In genomic region chr7:84701524-84702306, GRCh38 we compare ENCODE assay signal across 11 cellular contexts.
A peak's percentile ranks its signal among the peaks of the same experiment; 100 is the strongest.
DNase-seq lines count a peak whose midpoint lies in the region; ATAC-seq and TF ChIP-seq lines count a peak whose summit lies in the region.
"Had no signal": no experiment of that assay in that cellular context is flagged by ENCODE, and none has a peak within 500 bp of the region (broad histone marks: within the 10 kb centered on the region; RNA-seq: fewer than 3 reads in every experiment).

No MANE protein-coding gene starts in this region.

- H3K4me1 Mint-ChIP-seq in naive thymus-derived CD8-positive, alpha-beta T cell = no peaks in the 10 kb centered on the region
- H3K4me1 Mint-ChIP-seq: activated T-helper 17 cell treated with anti-CD3 and anti-CD28 coated beads, Interleukin-2, amount 50 U/mL, for 72 hours had no signal

- no peaks in the 10 kb centered on the region for H3K36me3 Mint-ChIP-seq in naive thymus-derived CD8-positive, alpha-beta T cell

- peak overlapping the region; percentile 10 for H3K4me3 ChIP-seq in AG04449 (ENCODE audit: low read depth, low read length)

- no peak for TF ChIP-seq CTCF in AG04449 (IDR thresholded peaks at IDR 0.05; ENCODE audit: insufficient read depth, low read length, missing control alignments)

- no peaks in the 10 kb centered on the region for H3K9me3 Mint-ChIP-seq in naive thymus-derived CD8-positive, alpha-beta T cell

- DNase-seq in AG04449 (ENCODE audit: low read depth, low spot score) (peak; percentile 84), HPDE6-E6E7 (ENCODE audit: extremely low spot score) (peak; percentile 49), amniotic stem cell (lab: John Stamatoyannopoulos, UW) (peak; percentile 63), iPS-NIHi11 (ENCODE audit: low spot score) (peak; percentile 27), NCI-H526 (lab: John Stamatoyannopoulos, UW) (no peak), HuH-7.5 (ENCODE audit: low spot score) (no peak), DMS79 treated with DMSO at 0.1 percent for 48 hours (lab: John Stamatoyannopoulos, UW) (no peak)
- no peak for DNase-seq in naive thymus-derived CD8-positive, alpha-beta T cell
- DNase-seq: glutamatergic neuron, right cardiac atrium had no signal

- H3K27ac Mint-ChIP-seq in naive thymus-derived CD8-positive, alpha-beta T cell = no peak overlapping the region
- H3K27ac Mint-ChIP-seq: activated T-helper 17 cell treated with anti-CD3 and anti-CD28 coated beads, Interleukin-2, amount 50 U/mL, for 72 hours had no signal

- POLR2A ChIA-PET in AG04449 (lab: Yijun Ruan, JAX) = no interaction called here
- POLR2A ChIA-PET in naive thymus-derived CD8-positive, alpha-beta T cell (lab: Charles Lee) = no interaction called here

- no peaks in the 10 kb centered on the region for H3K27me3 Mint-ChIP-seq in naive thymus-derived CD8-positive, alpha-beta T cell
- H3K27me3 Mint-ChIP-seq: activated T-helper 17 cell treated with anti-CD3 and anti-CD28 coated beads, Interleukin-2, amount 50 U/mL, for 72 hours had no signal

- CTCF ChIA-PET in AG04449 (lab: Yijun Ruan, JAX) = no interaction called here

- no peak overlapping the region for H3K4me3 Mint-ChIP-seq in naive thymus-derived CD8-positive, alpha-beta T cell
- H3K4me3 Mint-ChIP-seq: activated T-helper 17 cell treated with anti-CD3 and anti-CD28 coated beads, Interleukin-2, amount 50 U/mL, for 72 hours had no signal

- ATAC-seq in naive thymus-derived CD8-positive, alpha-beta T cell = no peak
- ATAC-seq: activated T-helper 17 cell treated with anti-CD3 and anti-CD28 coated beads, Interleukin-2, amount 50 U/mL, for 72 hours had no signal

Comparison
In these comparisons a context has a peak if more than half of its experiments do, and no peak if none do; other contexts are left out.
1. DNase-seq: peak in AG04449 (single experiment), HPDE6-E6E7 (single experiment), amniotic stem cell (single experiment) and iPS-NIHi11 (single experiment); none in NCI-H526 (0 of 2), HuH-7.5 (single experiment), DMS79 treated with DMSO at 0.1 percent for 48 hours (single experiment) and naive thymus-derived CD8-positive, alpha-beta T cell (0 of 10).